Comparison of ENCODE assay signal across 21 cellular contexts in the genomic region with DNA sequence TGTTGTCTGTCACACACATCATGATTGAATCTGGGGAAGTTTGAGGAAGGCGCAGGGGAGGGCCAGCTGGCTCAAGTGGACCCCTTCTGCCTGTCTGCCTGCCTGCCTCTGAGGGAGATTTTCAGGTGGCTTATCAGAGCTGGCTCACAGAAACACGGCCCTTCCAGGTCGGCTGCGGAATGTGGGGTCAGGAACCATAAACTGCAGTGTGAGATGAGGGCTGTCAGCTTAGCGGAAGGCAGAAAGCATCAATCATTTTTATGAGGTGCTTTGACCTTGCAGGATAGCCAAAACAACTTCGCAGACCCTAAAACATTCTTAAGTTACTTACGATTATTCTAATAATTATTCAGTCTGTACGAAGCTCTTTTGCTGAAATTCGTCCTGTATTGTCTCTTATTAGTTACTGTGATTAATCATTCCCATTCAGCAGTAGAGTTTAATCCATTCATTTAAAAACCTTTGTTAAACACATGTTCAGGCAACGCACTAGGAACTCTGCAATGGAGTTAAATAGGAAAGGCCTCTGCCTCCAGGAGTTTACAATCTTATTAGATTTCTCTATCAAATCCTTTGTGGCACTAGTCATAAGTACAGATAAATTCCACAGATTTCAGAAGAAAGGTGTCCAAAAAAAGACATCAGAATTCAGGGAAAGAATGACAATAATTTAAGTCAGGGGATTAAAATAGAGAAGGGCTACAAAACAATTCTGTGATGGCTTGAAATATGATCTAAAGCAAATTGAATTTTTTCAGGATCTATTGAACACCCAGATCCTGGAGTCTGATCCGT.
DNase-seq lines count a peak whose midpoint lies in the region; FAIRE-seq and TF ChIP-seq lines count a peak whose summit lies in the region.
"Had no signal": no experiment of that assay in that cellular context is flagged by ENCODE, and none has a peak within 500 bp of the region (broad histone marks: within the 10 kb centered on the region; RNA-seq: fewer than 3 reads in every experiment).

No MANE protein-coding gene starts in this region.

- peak overlapping the region; percentile 62 for H3K9ac ChIP-seq in endothelial cell of umbilical vein (replicated peaks; ENCODE audit: extremely low read depth, insufficient read depth, low read length)

- H3K79me2 ChIP-seq in endothelial cell of umbilical vein (ENCODE audit: control insufficient read depth, insufficient read depth, low read length), result no peaks in the 10 kb centered on the region

- H4K20me1 ChIP-seq in endothelial cell of umbilical vein (replicated peaks; ENCODE audit: control insufficient read depth, extremely low read depth, insufficient read depth, low read length), result no peaks in the 10 kb centered on the region

- H3K27me3 ChIP-seq in HAP-1 (ENCODE audit: low read depth) (peaks cover 7% of the 10 kb centered on the region), endothelial cell of umbilical vein (ENCODE audit: control insufficient read depth in 2 of 2, insufficient read depth in 2 of 2, low read length in 2 of 2) (peaks cover 0 to 2% of the 10 kb centered on the region in 2 experiments), testis (no peaks in the 10 kb centered on the region)
- H3K27me3 ChIP-seq: tibial artery had no signal

- DNase-seq in HAP-1 (ENCODE audit: low spot score in 2 of 2), result peak; percentile 50 to 66
- peak; percentile 65 for DNase-seq in NCI-H69 (lab: John Stamatoyannopoulos, UW)
- DNase-seq in endothelial cell of umbilical vein (ENCODE audit: low read depth, low spot score), result peak; percentile 98
- peak; percentile 18 for DNase-seq in progenitor cell of endocrine pancreas (ENCODE audit: low spot score, unreplicated experiment)
- DNase-seq in caudate nucleus (lab: John Stamatoyannopoulos, UW), result no peak
- DNase-seq in GM10248 (ENCODE audit: extremely low spot score), result no peak
- DNase-seq in testis, result no peak
- DNase-seq: activated CD4-positive, alpha-beta T cell treated with anti-CD3 and anti-CD28 coated beads, Interleukin-2, amount 50 U/mL, for 48 hours; activated effector memory CD4-positive, alpha-beta T cell treated with anti-CD3 and anti-CD28 coated beads, Interleukin-2, amount 50 U/mL, for 16 hours; CD8-positive, alpha-beta T cell; effector CD8-positive, alpha-beta T cell; mesenchymal stem cell; naive thymus-derived CD4-positive, alpha-beta T cell; NCI-H1436 treated with DMSO at 0.1 percent for 48 hours; small intestine; stimulated activated naive CD4-positive, alpha-beta T cell; T-helper 17 cell; tibial artery had no signal

- FAIRE-seq in endothelial cell of umbilical vein (lab: Jason Lieb, UNC), result peak; percentile 99
- FAIRE-seq: RCC 7860, small intestine had no signal

- dilution Hi-C loops in endothelial cell of umbilical vein (cut with MboI; ENCODE audit: extremely low pct_ligation_motif_present, low sequenced_read_pairs), result no loop called here

- no peak overlapping the region for H3K4me3 ChIP-seq in HAP-1
- H3K4me3 ChIP-seq in endothelial cell of umbilical vein (replicated peaks in 1 of 3; ENCODE audit: insufficient read depth in 1 of 3, low read depth in 1 of 3, low read length in 3 of 3), result no peak overlapping the region
- H3K4me3 ChIP-seq in testis, result no peak overlapping the region
- H3K4me3 ChIP-seq: esophagus muscularis mucosa, tibial artery had no signal

- peak overlapping the region; percentile 93 for H3K27ac ChIP-seq in endothelial cell of umbilical vein (ENCODE audit: insufficient read depth, low read depth, low read length)
- H3K27ac ChIP-seq in caudate nucleus (ENCODE audit: low read depth, low read length), result no peak overlapping the region
- no peak overlapping the region for H3K27ac ChIP-seq in testis
- H3K27ac ChIP-seq: esophagus muscularis mucosa, tibial artery had no signal

- H3K27ac Mint-ChIP-seq in progenitor cell of endocrine pancreas, result peak overlapping the region; percentile 23
- H3K27ac Mint-ChIP-seq: CD8-positive, alpha-beta T cell; naive thymus-derived CD4-positive, alpha-beta T cell; T-helper 17 cell; WTC11 had no signal

- no peak for TF ChIP-seq CTCF in endothelial cell of umbilical vein (IDR thresholded peaks at IDR 0.05; ENCODE audit: extremely low read depth in 1 of 2, insufficient read depth in 1 of 2, low read depth in 1 of 2, low read length in 2 of 2)
- no peak for TF ChIP-seq CTCF in progenitor cell of endocrine pancreas (IDR thresholded peaks at IDR 0.05; ENCODE audit: unreplicated experiment)
- TF ChIP-seq CTCF in GM10248 (IDR thresholded peaks at IDR 0.05; ENCODE audit: control extremely low read depth, extremely low read depth, low read depth, missing control alignments), result no peak
- no peak for TF ChIP-seq CTCF in testis (IDR thresholded peaks at IDR 0.05)

- H3K9me3 ChIP-seq in HAP-1 (no peaks in the 10 kb centered on the region), endothelial cell of umbilical vein (replicated peaks; ENCODE audit: control insufficient read depth, insufficient read depth, low read length) (no peaks in the 10 kb centered on the region), testis (no peaks in the 10 kb centered on the region)
- H3K9me3 ChIP-seq: esophagus muscularis mucosa, tibial artery had no signal

- WGBS in testis, 2 donors, result 55 to 56% methylated on average over 11 of the region's 11 CpGs

- H3K9me1 ChIP-seq in endothelial cell of umbilical vein (replicated peaks; ENCODE audit: control insufficient read depth, extremely low read depth, insufficient read depth, low read length), result no peaks in the 10 kb centered on the region

- POLR2A ChIA-PET in endothelial cell of umbilical vein (lab: Charles Lee), result interaction anchor here (0.5 to 1.2 kb wide), 5 partner anchors 29 to 520 kb away, joined by 3 to 8 read pairs (median 3); a partner anchor contains a TSS
- POLR2A ChIA-PET in GM10248 (lab: Yijun Ruan, JAX), result no interaction called here

- intact Hi-C loops in endothelial cell of umbilical vein (cut with micrococcal nuclease) (loop anchor here (1.0 kb wide), 6 partner anchors 18 to 686 kb away; a partner anchor contains a TSS), testis (cut with DNase I; ENCODE audit: low total_unique reads) (no loop called here)

- peak overlapping the region; percentile 23 for H2AFZ ChIP-seq in endothelial cell of umbilical vein (ENCODE audit: low read depth, low read length)

- H3K4me1 Mint-ChIP-seq in progenitor cell of endocrine pancreas (ENCODE audit: low read depth), result peaks cover 28% of the 10 kb centered on the region
- H3K4me1 Mint-ChIP-seq: naive thymus-derived CD4-positive, alpha-beta T cell; T-helper 17 cell had no signal

- H3K9me3 Mint-ChIP-seq in progenitor cell of endocrine pancreas (ENCODE audit: low read depth), result no peaks in the 10 kb centered on the region
- H3K9me3 Mint-ChIP-seq: CD8-positive, alpha-beta T cell had no signal

- H3K36me3 ChIP-seq in HAP-1 (replicated peaks) (no peaks in the 10 kb centered on the region), endothelial cell of umbilical vein (ENCODE audit: control insufficient read depth in 2 of 2, extremely low read depth in 1 of 2, insufficient read depth in 2 of 2, low read length in 2 of 2) (no peaks in the 10 kb centered on the region), testis (ENCODE audit: low read depth, missing control alignments) (no peaks in the 10 kb centered on the region)
- H3K36me3 ChIP-seq: esophagus muscularis mucosa, tibial artery had no signal

- peak overlapping the region; percentile 50 for H3K4me2 ChIP-seq in endothelial cell of umbilical vein (ENCODE audit: insufficient read depth, low read length)

- no TSS peak for BruUV-seq in endothelial cell of umbilical vein (replicated peaks; lab: Mats Ljungman, UMichigan)

- peaks cover 13% of the 10 kb centered on the region for H3K27me3 Mint-ChIP-seq in progenitor cell of endocrine pancreas

- CTCF ChIA-PET in endothelial cell of umbilical vein (lab: Charles Lee), result interaction anchor here (0.5 to 1.5 kb wide), 15 partner anchors 14 to 685 kb away, joined by 3 to 11 read pairs (median 4); no protein-coding TSS in a partner anchor
- CTCF ChIA-PET in GM10248 (lab: Yijun Ruan, JAX), result interaction anchor here (1.5 kb wide), 1 partner anchor 13 kb away, joined by 4 read pairs; no protein-coding TSS in a partner anchor

- in situ Hi-C loops in HAP-1 (cut with MboI; ENCODE audit: low sequenced_read_pairs), result no loop called here

- no peaks in the 10 kb centered on the region; the same call in 1 of the 2 replicates for H3K4me1 ChIP-seq in HAP-1
- peaks cover 37% of the 10 kb centered on the region for H3K4me1 ChIP-seq in endothelial cell of umbilical vein (ENCODE audit: control insufficient read depth, extremely low read depth, insufficient read depth, low read length)
- H3K4me1 ChIP-seq in testis, result no peaks in the 10 kb centered on the region
- H3K4me1 ChIP-seq: esophagus muscularis mucosa, tibial artery had no signal

- H3K4me3 Mint-ChIP-seq in progenitor cell of endocrine pancreas (ENCODE audit: low read depth), result no peak overlapping the region
- H3K4me3 Mint-ChIP-seq: CD8-positive, alpha-beta T cell; naive thymus-derived CD4-positive, alpha-beta T cell; T-helper 17 cell; WTC11 had no signal

- TF ChIP-seq POLR2A in endothelial cell of umbilical vein (IDR thresholded peaks at IDR 0.05; ENCODE audit: low read depth, low read length) (peak; percentile 96), testis (IDR thresholded peaks at IDR 0.05) (no peak)

- no peaks in the 10 kb centered on the region for H3K36me3 Mint-ChIP-seq in progenitor cell of endocrine pancreas (ENCODE audit: insufficient read depth)
- H3K36me3 Mint-ChIP-seq: CD8-positive, alpha-beta T cell; naive thymus-derived CD4-positive, alpha-beta T cell; WTC11 had no signal

TF ChIP-seq in endothelial cell of umbilical vein, 7 proteins besides CTCF, POLR2A, EP300 and RAD21:
- TF ChIP-seq FOS (IDR thresholded peaks at IDR 0.05; ENCODE audit: borderline replicate concordance, insufficient read depth, low read length) (peak; percentile 49), EZH2 (IDR thresholded peaks at IDR 0.05; ENCODE audit: borderline replicate concordance, low read depth, low read length, severe bottlenecking) (no peak), POLR2AphosphoS5 (IDR thresholded peaks at IDR 0.05; ENCODE audit: insufficient read depth, low read depth, low read length) (peak; percentile 99), GATA2 (IDR thresholded peaks at IDR 0.05; ENCODE audit: insufficient read depth, insufficient read length, low read depth, low read length) (peak; percentile 97), MYC (IDR thresholded peaks at IDR 0.05; ENCODE audit: low read depth, low read length) (no peak), JUN (IDR thresholded peaks at IDR 0.05; ENCODE audit: borderline replicate concordance, insufficient read depth, insufficient read length, low read depth) (no peak)
- TF ChIP-seq, protein P1, sequence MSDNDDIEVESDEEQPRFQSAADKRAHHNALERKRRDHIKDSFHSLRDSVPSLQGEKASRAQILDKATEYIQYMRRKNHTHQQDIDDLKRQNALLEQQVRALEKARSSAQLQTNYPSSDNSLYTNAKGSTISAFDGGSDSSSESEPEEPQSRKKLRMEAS (IDR thresholded peaks at IDR 0.05; ENCODE audit: insufficient read depth, insufficient read length), result no peak

Comparison
In these comparisons a context has a peak if more than half of its experiments do, and no peak if none do; other contexts are left out.
1. DNase-seq: peak in HAP-1 (2 of 2), NCI-H69 (single experiment), endothelial cell of umbilical vein (single experiment) and progenitor cell of endocrine pancreas (single experiment); none in caudate nucleus (0 of 61), GM10248 (single experiment) and testis (single experiment).